Comparison of ENCODE assay signal across 8 cellular contexts in genomic region chr10:70145666-70146488, GRCh38. TPM values are rescaled to one million over a fixed set of nuclear protein-coding genes. Genes with fewer than 3 reads are reported as not detected.
DNase-seq lines count a peak whose midpoint lies in the region; ATAC-seq, FAIRE-seq and TF ChIP-seq lines count a peak whose summit lies in the region.

No MANE protein-coding gene starts in this region.

- DNase-seq in MV-4-11 (lab: John Stamatoyannopoulos, UW): peak; percentile 68
- peak; percentile 59 for DNase-seq in WTC11 (ENCODE audit: low spot score)
- peak; percentile 57 to 73 for DNase-seq in cardiac fibroblast (ENCODE audit: low read depth in 2 of 2)
- DNase-seq in keratinocyte (ENCODE audit: low read depth, low spot score): no peak
- DNase-seq in stimulated activated CD4-positive, alpha-beta T cell treated with anti-CD3 and anti-CD28 coated beads, Interleukin-15, amount 100 ng/mL, for 1 hour (ENCODE audit: low read depth in 1 of 2, low spot score in 1 of 2): peak; percentile 47 to 58
- DNase-seq in DMS114 treated with DMSO at 0.1 percent for 48 hours (lab: John Stamatoyannopoulos, UW; ENCODE audit: unreplicated experiment): no peak

- peak overlapping the region; percentile 86 for H3K9ac ChIP-seq in keratinocyte (ENCODE audit: control insufficient read depth, extremely low read depth, insufficient read depth, low read length)

- H3K27me3 Mint-ChIP-seq in WTC11 (ENCODE audit: low read depth): no peaks in the 10 kb centered on the region

- H3K27ac Mint-ChIP-seq in WTC11: no peak overlapping the region

- H3K4me1 Mint-ChIP-seq in WTC11: peaks cover 16% of the 10 kb centered on the region

- TF ChIP-seq CTCF in WTC11 (IDR thresholded peaks at IDR 0.05): no peak
- no peak for TF ChIP-seq CTCF in cardiac fibroblast (IDR thresholded peaks at IDR 0.05; ENCODE audit: low read depth, low read length)
- peak in 2 of 3 experiments; percentile 39 to 60 for TF ChIP-seq CTCF in keratinocyte (optimal IDR thresholded peaks at IDR 0.05 in 1 of 3, IDR thresholded peaks at IDR 0.05 in 1 of 3, conservative IDR thresholded peaks at IDR 0.05 in 1 of 3; ENCODE audit: extremely low read depth in 1 of 3, insufficient read depth in 2 of 3, low read length in 3 of 3)

- peak overlapping the region; percentile 79 for H2AFZ ChIP-seq in keratinocyte (ENCODE audit: control insufficient read depth, low read length)

- H3K9me3 Mint-ChIP-seq in WTC11: no peaks in the 10 kb centered on the region

- no peak for FAIRE-seq in keratinocyte (lab: Jason Lieb, UNC)

- H3K4me2 ChIP-seq in keratinocyte (ENCODE audit: control insufficient read depth, extremely low read depth, insufficient read depth, low read depth, low read length): peak overlapping the region; percentile 83

- H3K27ac ChIP-seq in keratinocyte (ENCODE audit: control insufficient read depth, insufficient read depth, low read length): peak overlapping the region; percentile 84

- H3K27me3 ChIP-seq in keratinocyte (ENCODE audit: control insufficient read depth, extremely low read depth, insufficient read depth, low read length): no peaks in the 10 kb centered on the region

- H3K9me1 ChIP-seq in keratinocyte (ENCODE audit: control insufficient read depth, extremely low read depth, insufficient read depth, low read length): no peaks in the 10 kb centered on the region

- peaks cover 2 to 3% of the 10 kb centered on the region in 2 experiments for H3K36me3 ChIP-seq in keratinocyte (ENCODE audit: control insufficient read depth in 2 of 2, extremely low read depth in 1 of 2, insufficient read depth in 2 of 2, low read length in 2 of 2)

- dilution Hi-C loops in keratinocyte (cut with MboI; ENCODE audit: extremely low pct_ligation_motif_present, low sequenced_read_pairs): no loop called here

- H3K4me3 ChIP-seq in cardiac fibroblast (replicated peaks in 1 of 2; ENCODE audit: low read depth in 2 of 2, low read length in 2 of 2): peak overlapping the region; percentile 55 to 66
- H3K4me3 ChIP-seq in keratinocyte (ENCODE audit: control insufficient read depth in 2 of 3, extremely low read depth in 1 of 3, insufficient read depth in 2 of 3, low read depth in 1 of 3, low read length in 3 of 3): peak overlapping the region; percentile 58 to 69 (median 69)

- no peaks in the 10 kb centered on the region for H4K20me1 ChIP-seq in keratinocyte (ENCODE audit: control insufficient read depth, extremely low read depth, insufficient read depth, low read length)

- ATAC-seq in GM18498 (IDR thresholded peaks at IDR 0.05; ENCODE audit: unreplicated experiment) (peak; percentile 64), HG02571 (IDR thresholded peaks at IDR 0.05; ENCODE audit: unreplicated experiment) (peak; percentile 43), WTC11 (peak; percentile 10)

- H3K4me3 Mint-ChIP-seq in WTC11: peak overlapping the region; percentile 78

- CTCF ChIA-PET in WTC11 (lab: Charles Lee): interaction anchor here (0.6 to 4.0 kb wide), 68 partner anchors 10 to 696 kb away, joined by 3 to 79 read pairs (median 4); partner anchors contain the start of genes MACROH2A2, NPFFR1, PPA1 and SAR1A

- peaks cover 13% of the 10 kb centered on the region for H3K79me2 ChIP-seq in keratinocyte (ENCODE audit: control insufficient read depth, insufficient read depth, low read length)

- POLR2A ChIA-PET in WTC11 (lab: Charles Lee): interaction anchor here (0.5 to 1.8 kb wide), 18 partner anchors 10 to 1758 kb away, joined by 3 to 19 read pairs (median 4); partner anchors contain the start of gene SAR1A

- no peaks in the 10 kb centered on the region for H3K9me3 ChIP-seq in keratinocyte (ENCODE audit: control insufficient read depth, low read depth, low read length)

- peaks cover 7% of the 10 kb centered on the region; the same call in 1 of the 2 replicates for H3K36me3 Mint-ChIP-seq in WTC11

- peaks cover 18% of the 10 kb centered on the region for H3K4me1 ChIP-seq in keratinocyte (ENCODE audit: control insufficient read depth, extremely low read depth, insufficient read depth, low read length)

TF ChIP-seq in WTC11, 78 proteins besides CTCF, POLR2A, EP300 and RAD21 (continues in another document):
- TF ChIP-seq ZNF121 (CRISPR knock-in tag; IDR thresholded peaks at IDR 0.05) (0 out of 2 replicates have a peak, but pooled peaks have one; percentile 3), ZNF281 (CRISPR knock-in tag; IDR thresholded peaks at IDR 0.05) (peak; percentile 55; the same call in 1 of the 2 replicates), GRHL2 (CRISPR knock-in tag; IDR thresholded peaks at IDR 0.05; ENCODE audit: insufficient replicate concordance, severe bottlenecking) (no peak), USF1 (CRISPR knock-in tag; IDR thresholded peaks at IDR 0.05) (peak; percentile 59), MLX (CRISPR knock-in tag; IDR thresholded peaks at IDR 0.05) (0 out of 2 replicates have a peak, but pooled peaks have one; percentile 49)

RNA-seq across cellular contexts. Expression of gene TYSND1, which starts 0.6 kb away (rescaled TPM):
- total RNA-seq in WTC11 (2021): 18.9 to 21.3 TPM (median 20.7 TPM) in 3 replicates
- polyA plus RNA-seq in keratinocyte: 9.6 to 15.2 TPM (median 9.9 TPM) in 3 replicates
- polyA plus RNA-seq in keratinocyte (2011; ENCODE audit: low read depth): 4.3 TPM
- 7.7 and 11.8 TPM in 2 replicates for polyA plus RNA-seq in keratinocyte (2011; cell fraction: cytosol; rRNA removed)
- polyA plus RNA-seq in keratinocyte (2011; cell fraction: nucleus; rRNA removed): 29.4 and 40.3 TPM in 2 replicates
- 12.7 and 18.5 TPM in 2 replicates for polyA plus RNA-seq in keratinocyte (2012; ENCODE audit: low replicate concordance)
- polyA minus RNA-seq in keratinocyte: 8.4 to 11.4 TPM (median 9.6 TPM) in 3 replicates
- 14.0 TPM for polyA minus RNA-seq in keratinocyte (2011; cell fraction: cytosol; rRNA and poly(A)+ RNA removed)
- polyA minus RNA-seq in keratinocyte (2011; cell fraction: nucleus; rRNA and poly(A)+ RNA removed): 13.3 and 15.0 TPM in 2 replicates

RNA-seq across cellular contexts. Expression of gene AIFM2, which starts 13.3 kb away (rescaled TPM):
- 4.4 to 5.2 TPM (median 4.6 TPM) in 3 replicates for total RNA-seq in WTC11 (2021)
- polyA plus RNA-seq in keratinocyte: 1.3 to 2.4 TPM (median 1.8 TPM) in 3 replicates
- polyA plus RNA-seq in keratinocyte (2011; ENCODE audit: low read depth): 0.91 TPM
- 1.0 and 1.2 TPM in 2 replicates for polyA plus RNA-seq in keratinocyte (2011; cell fraction: cytosol; rRNA removed)
- polyA plus RNA-seq in keratinocyte (2011; cell fraction: nucleus; rRNA removed): 2.1 and 2.3 TPM in 2 replicates
- 1.8 and 2.5 TPM in 2 replicates for polyA plus RNA-seq in keratinocyte (2012; ENCODE audit: low replicate concordance)
- 1.4 to 3.7 TPM (median 2.8 TPM) in 3 replicates for polyA minus RNA-seq in keratinocyte
- 2.3 TPM for polyA minus RNA-seq in keratinocyte (2011; cell fraction: cytosol; rRNA and poly(A)+ RNA removed)
- polyA minus RNA-seq in keratinocyte (2011; cell fraction: nucleus; rRNA and poly(A)+ RNA removed): 0.84 and 1.6 TPM in 2 replicates

RNA-seq across cellular contexts. Expression of gene SAR1A, which starts 24.4 kb away (rescaled TPM):
- total RNA-seq in WTC11 (2021): 102 to 111 TPM (median 109 TPM) in 3 replicates
- 71.4 to 109 TPM (median 80.2 TPM) in 3 replicates for polyA plus RNA-seq in keratinocyte
- 42.1 TPM for polyA plus RNA-seq in keratinocyte (2011; ENCODE audit: low read depth)
- polyA plus RNA-seq in keratinocyte (2011; cell fraction: cytosol; rRNA removed): 44.9 and 71.5 TPM in 2 replicates
- 56.6 and 70.5 TPM in 2 replicates for polyA plus RNA-seq in keratinocyte (2011; cell fraction: nucleus; rRNA removed)
- 51.8 and 76.0 TPM in 2 replicates for polyA plus RNA-seq in keratinocyte (2012; ENCODE audit: low replicate concordance)
- polyA minus RNA-seq in keratinocyte: 77.5 to 146 TPM (median 102 TPM) in 3 replicates
- 95.0 TPM for polyA minus RNA-seq in keratinocyte (2011; cell fraction: cytosol; rRNA and poly(A)+ RNA removed)
- 45.6 and 96.0 TPM in 2 replicates for polyA minus RNA-seq in keratinocyte (2011; cell fraction: nucleus; rRNA and poly(A)+ RNA removed)

Comparison
In these comparisons a context has a peak if more than half of its experiments do, and no peak if none do; other contexts are left out.
1. ATAC-seq: peak in every context shown above with its lines; median percentile 64 in GM18498; 43 in HG02571; 10 in WTC11.
2. DNase-seq: peak in MV-4-11 (single experiment), WTC11 (single experiment), cardiac fibroblast (2 of 2) and stimulated activated CD4-positive, alpha-beta T cell treated with anti-CD3 and anti-CD28 coated beads, Interleukin-15, amount 100 ng/mL, for 1 hour (2 of 2); none in keratinocyte (single experiment) and DMS114 treated with DMSO at 0.1 percent for 48 hours (single experiment).
3. CTCF ChIP-seq: peak in keratinocyte (2 of 3); none in WTC11 (single experiment) and cardiac fibroblast (single experiment).